ENCODE assay signal across 9 cellular contexts in the genomic region with DNA sequence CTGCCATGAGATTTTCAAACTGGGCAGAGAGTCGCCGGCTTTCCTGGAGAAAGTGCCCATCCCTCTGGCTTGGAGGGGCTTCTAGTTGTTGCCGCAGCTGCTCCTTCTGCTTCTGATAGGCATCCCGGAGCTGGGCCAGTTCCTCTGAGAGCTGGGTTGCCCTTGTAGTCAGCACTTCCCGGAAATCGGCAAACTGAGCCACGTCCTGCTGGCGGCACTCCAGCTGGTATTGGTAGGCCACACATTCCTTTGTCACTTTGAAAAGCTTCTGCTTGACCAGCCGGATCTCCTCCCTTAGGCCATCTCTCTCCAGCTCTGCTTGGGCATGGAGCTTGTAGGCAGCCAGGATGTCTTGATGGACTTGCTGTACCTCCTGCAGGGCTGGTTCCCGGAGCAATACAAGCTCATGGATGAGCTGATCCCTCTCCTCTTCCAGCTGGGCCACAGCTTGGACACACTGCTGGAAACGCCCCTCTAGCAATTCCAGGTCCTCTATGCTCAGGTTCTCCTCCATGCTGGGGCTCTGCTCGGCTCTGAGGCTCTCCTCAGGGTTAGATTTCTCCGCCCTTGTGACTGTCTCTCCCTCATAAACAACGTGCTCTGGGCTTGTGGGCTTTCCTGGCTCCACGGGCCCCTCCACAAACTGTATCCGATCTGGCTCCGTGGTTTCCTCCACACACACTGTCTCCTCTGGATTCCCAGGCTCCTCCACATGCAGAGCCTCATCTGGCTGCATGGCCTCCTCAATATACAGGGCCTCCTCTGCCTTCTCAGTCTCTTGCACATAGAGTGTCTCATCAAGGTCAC. TPM values are rescaled to one million over a fixed set of nuclear protein-coding genes. Genes with fewer than 3 reads are reported as not detected.
DNase-seq lines count a peak whose midpoint lies in the region; FAIRE-seq and TF ChIP-seq lines count a peak whose summit lies in the region.
"Had no signal": no experiment of that assay in that cellular context is flagged by ENCODE, and none has a peak within 500 bp of the region (broad histone marks: within the 10 kb centered on the region; RNA-seq: fewer than 3 reads in every experiment).

No MANE protein-coding gene starts in this region.

- no peak overlapping the region for H3K4me3 ChIP-seq in foreskin fibroblast (ENCODE audit: low read depth in 1 of 2, low read length in 2 of 2)
- no peak overlapping the region for H3K4me3 ChIP-seq in sigmoid colon
- H3K4me3 ChIP-seq: GM12878 had no signal

- TF ChIP-seq POLR2A in sigmoid colon (IDR thresholded peaks at IDR 0.05) (no peak), GM12891 (IDR thresholded peaks at IDR 0.05; ENCODE audit: low read depth, low read length) (no peak)

- H3K27me3 ChIP-seq in sigmoid colon: no peaks in the 10 kb centered on the region

- no peak for TF ChIP-seq EP300 in sigmoid colon (IDR thresholded peaks at IDR 0.05)

- WGBS in sigmoid colon, 2 donors: 62 to 73% methylated on average over 17 of the region's 17 CpGs

- no peaks in the 10 kb centered on the region for H3K9me3 ChIP-seq in sigmoid colon

- peaks cover 0 to 58% (median 33%) of the 10 kb centered on the region in 4 donors for H3K4me1 ChIP-seq in sigmoid colon

- DNase-seq in GM04503 (ENCODE audit: low read depth) (peak; percentile 64), SW480 (ENCODE audit: low spot score) (peak; percentile 67), foreskin fibroblast (peak; percentile 51 to 83), sigmoid colon (peak; percentile 85), NCI-H748 treated with DMSO at 0.1 percent for 48 hours (lab: John Stamatoyannopoulos, UW) (no peak), iPS-NIHi11 (ENCODE audit: low spot score) (no peak), GM12891 (ENCODE audit: insufficient read length, low spot score) (no peak)
- no peak for DNase-seq in stimulated activated CD4-positive, alpha-beta T cell treated with anti-CD3 and anti-CD28 coated beads, Interleukin-1b, Interleukin-23, amount 100 ng/mL, for 48 hours

- no peak for TF ChIP-seq CTCF in foreskin fibroblast (IDR thresholded peaks at IDR 0.05; ENCODE audit: low read depth, low read length)
- TF ChIP-seq CTCF in sigmoid colon (IDR thresholded peaks at IDR 0.05): no peak

- FAIRE-seq in GM12891 (lab: Jason Lieb, UNC): no peak
- FAIRE-seq: GM12878 had no signal

- H3K36me3 ChIP-seq in sigmoid colon: peaks cover 0 to 15% (median 0%) of the 10 kb centered on the region in 4 donors

- H3K27ac ChIP-seq in sigmoid colon: peak overlapping the region; percentile 21 to 86 (median 56)

- intact Hi-C loops in sigmoid colon (cut with DNase I): no loop called here

TF ChIP-seq in GM12891, 5 proteins besides CTCF, POLR2A, EP300 and RAD21:
- TF ChIP-seq TAF1 (IDR thresholded peaks at IDR 0.05; ENCODE audit: low read depth, low read length): no peak
- TF ChIP-seq PAX5 (IDR thresholded peaks at IDR 0.05; ENCODE audit: insufficient read depth, low read length, severe bottlenecking): no peak

RNA-seq across cellular contexts. Expression of a gene that starts 7.3 kb away (rescaled TPM):
- 10 to 100 TPM; 22.5 to 87.5 (median 33.8) TPM for total RNA-seq in sigmoid colon
- polyA plus RNA-seq in sigmoid colon: 10 to 100 TPM in 1 of 3 donors, 1 to 10 TPM in 2; 6.9 to 12.7 (median 9.6) TPM
- polyA plus RNA-seq in GM12891 (2012; ENCODE audit: low read depth, missing spikeins): not detected

RNA-seq across cellular contexts. Expression of a gene that starts 44.3 kb away (rescaled TPM):
- 100 to 1,000 TPM in 3 of 4 donors, 10 to 100 TPM in 1; 91.8 to 118 (median 108) TPM for total RNA-seq in sigmoid colon
- polyA plus RNA-seq in sigmoid colon: 10 to 100 TPM; 54.1 to 81.1 (median 59.9) TPM
- polyA plus RNA-seq in GM12891 (2012; ENCODE audit: low read depth, missing spikeins): 202 TPM

RNA-seq across cellular contexts. Expression of a gene that starts 45.0 kb away (rescaled TPM):
- 10 to 100 TPM; 19.9 to 40.3 (median 36.8) TPM for total RNA-seq in sigmoid colon
- 10 to 100 TPM; 51.9 to 97.3 (median 89.5) TPM for polyA plus RNA-seq in sigmoid colon
- polyA plus RNA-seq in GM12891 (2012; ENCODE audit: low read depth, missing spikeins): 115 TPM

Comparison
In these comparisons a context has a peak if more than half of its experiments do, and no peak if none do; other contexts are left out.
1. DNase-seq: peak in GM04503 (single experiment), SW480 (single experiment), foreskin fibroblast (2 of 2) and sigmoid colon (single experiment); none in NCI-H748 treated with DMSO at 0.1 percent for 48 hours (single experiment), iPS-NIHi11 (single experiment), stimulated activated CD4-positive, alpha-beta T cell treated with anti-CD3 and anti-CD28 coated beads, Interleukin-1b, Interleukin-23, amount 100 ng/mL, for 48 hours (single experiment) and GM12891 (single experiment).